In the genomic region with DNA sequence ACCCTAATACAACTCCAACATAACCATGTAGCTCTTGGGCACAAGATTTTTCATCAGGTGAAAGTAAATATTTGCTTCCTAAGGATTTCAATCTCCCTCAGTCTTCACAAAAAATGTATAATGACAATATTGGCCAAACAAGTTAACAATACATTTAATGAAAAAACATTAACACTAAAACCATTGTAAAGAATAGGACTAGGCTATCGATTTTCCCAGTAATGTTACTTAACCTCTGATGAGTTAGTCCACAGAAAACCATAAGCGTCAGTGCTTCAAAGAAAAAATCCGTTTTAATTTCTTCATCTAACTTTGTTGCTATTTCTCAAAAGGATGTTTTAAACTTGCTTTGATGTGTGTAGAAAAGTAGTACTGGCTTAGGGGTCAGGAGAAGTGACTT, we compare ENCODE assay signal across 1 cellular context.
TF ChIP-seq lines count a peak whose summit lies in the region.

No MANE protein-coding gene starts in this region.

TF ChIP-seq in GM12878, 131 proteins besides CTCF, POLR2A, EP300 and RAD21:
- TF ChIP-seq, protein P1, sequence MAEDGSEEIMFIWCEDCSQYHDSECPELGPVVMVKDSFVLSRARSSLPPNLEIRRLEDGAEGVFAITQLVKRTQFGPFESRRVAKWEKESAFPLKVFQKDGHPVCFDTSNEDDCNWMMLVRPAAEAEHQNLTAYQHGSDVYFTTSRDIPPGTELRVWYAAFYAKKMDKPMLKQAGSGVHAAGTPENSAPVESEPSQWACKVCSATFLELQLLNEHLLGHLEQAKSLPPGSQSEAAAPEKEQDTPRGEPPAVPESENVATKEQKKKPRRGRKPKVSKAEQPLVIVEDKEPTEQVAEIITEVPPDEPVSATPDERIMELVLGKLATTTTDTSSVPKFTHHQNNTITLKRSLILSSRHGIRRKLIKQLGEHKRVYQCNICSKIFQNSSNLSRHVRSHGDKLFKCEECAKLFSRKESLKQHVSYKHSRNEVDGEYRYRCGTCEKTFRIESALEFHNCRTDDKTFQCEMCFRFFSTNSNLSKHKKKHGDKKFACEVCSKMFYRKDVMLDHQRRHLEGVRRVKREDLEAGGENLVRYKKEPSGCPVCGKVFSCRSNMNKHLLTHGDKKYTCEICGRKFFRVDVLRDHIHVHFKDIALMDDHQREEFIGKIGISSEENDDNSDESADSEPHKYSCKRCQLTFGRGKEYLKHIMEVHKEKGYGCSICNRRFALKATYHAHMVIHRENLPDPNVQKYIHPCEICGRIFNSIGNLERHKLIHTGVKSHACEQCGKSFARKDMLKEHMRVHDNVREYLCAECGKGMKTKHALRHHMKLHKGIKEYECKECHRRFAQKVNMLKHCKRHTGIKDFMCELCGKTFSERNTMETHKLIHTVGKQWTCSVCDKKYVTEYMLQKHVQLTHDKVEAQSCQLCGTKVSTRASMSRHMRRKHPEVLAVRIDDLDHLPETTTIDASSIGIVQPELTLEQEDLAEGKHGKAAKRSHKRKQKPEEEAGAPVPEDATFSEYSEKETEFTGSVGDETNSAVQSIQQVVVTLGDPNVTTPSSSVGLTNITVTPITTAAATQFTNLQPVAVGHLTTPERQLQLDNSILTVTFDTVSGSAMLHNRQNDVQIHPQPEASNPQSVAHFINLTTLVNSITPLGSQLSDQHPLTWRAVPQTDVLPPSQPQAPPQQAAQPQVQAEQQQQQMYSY (CRISPR knock-in tag; IDR thresholded peaks at IDR 0.05): no peak
- TF ChIP-seq ZBED1 (IDR thresholded peaks at IDR 0.05; ENCODE audit: borderline replicate concordance) (no peak), TCF7 (IDR thresholded peaks at IDR 0.05; ENCODE audit: borderline replicate concordance) (no peak), ASH2L (IDR thresholded peaks at IDR 0.05; ENCODE audit: borderline replicate concordance, low read depth) (no peak), ESRRA (IDR thresholded peaks at IDR 0.05; ENCODE audit: low read length) (no peak)
- TF ChIP-seq, protein P2, sequence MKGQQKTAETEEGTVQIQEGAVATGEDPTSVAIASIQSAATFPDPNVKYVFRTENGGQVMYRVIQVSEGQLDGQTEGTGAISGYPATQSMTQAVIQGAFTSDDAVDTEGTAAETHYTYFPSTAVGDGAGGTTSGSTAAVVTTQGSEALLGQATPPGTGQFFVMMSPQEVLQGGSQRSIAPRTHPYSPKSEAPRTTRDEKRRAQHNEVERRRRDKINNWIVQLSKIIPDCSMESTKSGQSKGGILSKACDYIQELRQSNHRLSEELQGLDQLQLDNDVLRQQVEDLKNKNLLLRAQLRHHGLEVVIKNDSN (IDR thresholded peaks at IDR 0.05; ENCODE audit: borderline replicate concordance, extremely low read length, insufficient read depth, low read depth, low read length): no peak
- TF ChIP-seq, protein P3, sequence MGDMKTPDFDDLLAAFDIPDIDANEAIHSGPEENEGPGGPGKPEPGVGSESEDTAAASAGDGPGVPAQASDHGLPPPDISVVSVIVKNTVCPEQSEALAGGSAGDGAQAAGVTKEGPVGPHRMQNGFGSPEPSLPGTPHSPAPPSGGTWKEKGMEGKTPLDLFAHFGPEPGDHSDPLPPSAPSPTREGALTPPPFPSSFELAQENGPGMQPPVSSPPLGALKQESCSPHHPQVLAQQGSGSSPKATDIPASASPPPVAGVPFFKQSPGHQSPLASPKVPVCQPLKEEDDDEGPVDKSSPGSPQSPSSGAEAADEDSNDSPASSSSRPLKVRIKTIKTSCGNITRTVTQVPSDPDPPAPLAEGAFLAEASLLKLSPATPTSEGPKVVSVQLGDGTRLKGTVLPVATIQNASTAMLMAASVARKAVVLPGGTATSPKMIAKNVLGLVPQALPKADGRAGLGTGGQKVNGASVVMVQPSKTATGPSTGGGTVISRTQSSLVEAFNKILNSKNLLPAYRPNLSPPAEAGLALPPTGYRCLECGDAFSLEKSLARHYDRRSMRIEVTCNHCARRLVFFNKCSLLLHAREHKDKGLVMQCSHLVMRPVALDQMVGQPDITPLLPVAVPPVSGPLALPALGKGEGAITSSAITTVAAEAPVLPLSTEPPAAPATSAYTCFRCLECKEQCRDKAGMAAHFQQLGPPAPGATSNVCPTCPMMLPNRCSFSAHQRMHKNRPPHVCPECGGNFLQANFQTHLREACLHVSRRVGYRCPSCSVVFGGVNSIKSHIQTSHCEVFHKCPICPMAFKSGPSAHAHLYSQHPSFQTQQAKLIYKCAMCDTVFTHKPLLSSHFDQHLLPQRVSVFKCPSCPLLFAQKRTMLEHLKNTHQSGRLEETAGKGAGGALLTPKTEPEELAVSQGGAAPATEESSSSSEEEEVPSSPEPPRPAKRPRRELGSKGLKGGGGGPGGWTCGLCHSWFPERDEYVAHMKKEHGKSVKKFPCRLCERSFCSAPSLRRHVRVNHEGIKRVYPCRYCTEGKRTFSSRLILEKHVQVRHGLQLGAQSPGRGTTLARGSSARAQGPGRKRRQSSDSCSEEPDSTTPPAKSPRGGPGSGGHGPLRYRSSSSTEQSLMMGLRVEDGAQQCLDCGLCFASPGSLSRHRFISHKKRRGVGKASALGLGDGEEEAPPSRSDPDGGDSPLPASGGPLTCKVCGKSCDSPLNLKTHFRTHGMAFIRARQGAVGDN (IDR thresholded peaks at IDR 0.05): no peak
- TF ChIP-seq, protein P4, sequence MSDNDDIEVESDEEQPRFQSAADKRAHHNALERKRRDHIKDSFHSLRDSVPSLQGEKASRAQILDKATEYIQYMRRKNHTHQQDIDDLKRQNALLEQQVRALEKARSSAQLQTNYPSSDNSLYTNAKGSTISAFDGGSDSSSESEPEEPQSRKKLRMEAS (IDR thresholded peaks at IDR 0.05; ENCODE audit: low read depth, low read length): no peak
- TF ChIP-seq, protein P5, sequence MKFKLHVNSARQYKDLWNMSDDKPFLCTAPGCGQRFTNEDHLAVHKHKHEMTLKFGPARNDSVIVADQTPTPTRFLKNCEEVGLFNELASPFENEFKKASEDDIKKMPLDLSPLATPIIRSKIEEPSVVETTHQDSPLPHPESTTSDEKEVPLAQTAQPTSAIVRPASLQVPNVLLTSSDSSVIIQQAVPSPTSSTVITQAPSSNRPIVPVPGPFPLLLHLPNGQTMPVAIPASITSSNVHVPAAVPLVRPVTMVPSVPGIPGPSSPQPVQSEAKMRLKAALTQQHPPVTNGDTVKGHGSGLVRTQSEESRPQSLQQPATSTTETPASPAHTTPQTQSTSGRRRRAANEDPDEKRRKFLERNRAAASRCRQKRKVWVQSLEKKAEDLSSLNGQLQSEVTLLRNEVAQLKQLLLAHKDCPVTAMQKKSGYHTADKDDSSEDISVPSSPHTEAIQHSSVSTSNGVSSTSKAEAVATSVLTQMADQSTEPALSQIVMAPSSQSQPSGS (IDR thresholded peaks at IDR 0.05; ENCODE audit: low read length): no peak
- TF ChIP-seq, protein P6, sequence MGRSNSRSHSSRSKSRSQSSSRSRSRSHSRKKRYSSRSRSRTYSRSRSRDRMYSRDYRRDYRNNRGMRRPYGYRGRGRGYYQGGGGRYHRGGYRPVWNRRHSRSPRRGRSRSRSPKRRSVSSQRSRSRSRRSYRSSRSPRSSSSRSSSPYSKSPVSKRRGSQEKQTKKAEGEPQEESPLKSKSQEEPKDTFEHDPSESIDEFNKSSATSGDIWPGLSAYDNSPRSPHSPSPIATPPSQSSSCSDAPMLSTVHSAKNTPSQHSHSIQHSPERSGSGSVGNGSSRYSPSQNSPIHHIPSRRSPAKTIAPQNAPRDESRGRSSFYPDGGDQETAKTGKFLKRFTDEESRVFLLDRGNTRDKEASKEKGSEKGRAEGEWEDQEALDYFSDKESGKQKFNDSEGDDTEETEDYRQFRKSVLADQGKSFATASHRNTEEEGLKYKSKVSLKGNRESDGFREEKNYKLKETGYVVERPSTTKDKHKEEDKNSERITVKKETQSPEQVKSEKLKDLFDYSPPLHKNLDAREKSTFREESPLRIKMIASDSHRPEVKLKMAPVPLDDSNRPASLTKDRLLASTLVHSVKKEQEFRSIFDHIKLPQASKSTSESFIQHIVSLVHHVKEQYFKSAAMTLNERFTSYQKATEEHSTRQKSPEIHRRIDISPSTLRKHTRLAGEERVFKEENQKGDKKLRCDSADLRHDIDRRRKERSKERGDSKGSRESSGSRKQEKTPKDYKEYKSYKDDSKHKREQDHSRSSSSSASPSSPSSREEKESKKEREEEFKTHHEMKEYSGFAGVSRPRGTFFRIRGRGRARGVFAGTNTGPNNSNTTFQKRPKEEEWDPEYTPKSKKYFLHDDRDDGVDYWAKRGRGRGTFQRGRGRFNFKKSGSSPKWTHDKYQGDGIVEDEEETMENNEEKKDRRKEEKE (IDR thresholded peaks at IDR 0.05): no peak
